1 cellular context compared by ENCODE assay signal in genomic region chr6:30556964-30557682, GRCh38.
TF ChIP-seq lines count a peak whose summit lies in the region.

Gene PRR3 (plus strand): TSS chr6:30557295. CDS start chr6:30557345, 50 bp downstream.

TF ChIP-seq in HepG2, 621 proteins besides CTCF, POLR2A, EP300 and RAD21 (continued from another document and continues in another):
- TF ChIP-seq GLMP (CRISPR knock-in tag; IDR thresholded peaks at IDR 0.05; ENCODE audit: borderline replicate concordance): no peak
- TF ChIP-seq ZFP91 (CRISPR knock-in tag; IDR thresholded peaks at IDR 0.05; ENCODE audit: borderline replicate concordance): peak; percentile 89; the same call in 1 of the 2 replicates
- peak; percentile 98 for TF ChIP-seq ZNF501 (CRISPR knock-in tag; IDR thresholded peaks at IDR 0.05)
- TF ChIP-seq ARHGAP35 (CRISPR knock-in tag; IDR thresholded peaks at IDR 0.05; ENCODE audit: borderline replicate concordance): peak; percentile 94; the same call in 1 of the 2 replicates
- 0 out of 2 replicates have a peak, but pooled peaks have one; percentile 30 for TF ChIP-seq NFIC (IDR thresholded peaks at IDR 0.05; ENCODE audit: low read length)
- TF ChIP-seq TOPORS (CRISPR knock-in tag; IDR thresholded peaks at IDR 0.05): no peak; the same call in 1 of the 2 replicates
- TF ChIP-seq SIN3A (IDR thresholded peaks at IDR 0.05; ENCODE audit: borderline replicate concordance, low read depth, low read length): peak; percentile 33; the same call in 1 of the 2 replicates
- TF ChIP-seq LRRFIP1 (CRISPR knock-in tag; conservative IDR thresholded peaks at IDR 0.05): no peak
- peak; percentile 45; the same call in 1 of the 2 replicates for TF ChIP-seq ZNF720 (CRISPR knock-in tag; IDR thresholded peaks at IDR 0.05)
- TF ChIP-seq ZNF562 (CRISPR knock-in tag; IDR thresholded peaks at IDR 0.05; ENCODE audit: borderline replicate concordance): peak; percentile 85
- no peak for TF ChIP-seq KLF15 (CRISPR knock-in tag; IDR thresholded peaks at IDR 0.05; ENCODE audit: borderline replicate concordance)
- no peak for TF ChIP-seq ZBTB14 (CRISPR knock-in tag; IDR thresholded peaks at IDR 0.05)
- peak; percentile 97 for TF ChIP-seq IRF2 (CRISPR knock-in tag; IDR thresholded peaks at IDR 0.05)
- TF ChIP-seq ATF7-NPFF (CRISPR knock-in tag; IDR thresholded peaks at IDR 0.05; ENCODE audit: low read depth): peak; percentile 78
- peak; percentile 83; the same call in 1 of the 2 replicates for TF ChIP-seq E2F1 (CRISPR knock-in tag; IDR thresholded peaks at IDR 0.05)
- TF ChIP-seq MIER3 (CRISPR knock-in tag; IDR thresholded peaks at IDR 0.05; ENCODE audit: borderline replicate concordance): peak; percentile 50; the same call in 1 of the 2 replicates
- TF ChIP-seq ZNF263 (CRISPR knock-in tag; IDR thresholded peaks at IDR 0.05): no peak
- peak; percentile 60; the same call in 1 of the 2 replicates for TF ChIP-seq ZNF710 (CRISPR knock-in tag; IDR thresholded peaks at IDR 0.05; ENCODE audit: borderline replicate concordance)
- TF ChIP-seq ZNF792 (CRISPR knock-in tag; IDR thresholded peaks at IDR 0.05): peak; percentile 80; the same call in 1 of the 2 replicates
- peak; percentile 98 for TF ChIP-seq ZNF335 (CRISPR knock-in tag; IDR thresholded peaks at IDR 0.05)
- peak; percentile 96 for TF ChIP-seq ZNF883 (CRISPR knock-in tag; IDR thresholded peaks at IDR 0.05; ENCODE audit: not compliant biosample characterization)
- TF ChIP-seq KMT2A (CRISPR knock-in tag; IDR thresholded peaks at IDR 0.05): peak; percentile 78; the same call in 1 of the 2 replicates
- peak; percentile 84; the same call in 1 of the 2 replicates for TF ChIP-seq ZSCAN9 (CRISPR knock-in tag; IDR thresholded peaks at IDR 0.05; ENCODE audit: borderline replicate concordance)
- no peak for TF ChIP-seq DPF2 (CRISPR knock-in tag; IDR thresholded peaks at IDR 0.05; ENCODE audit: borderline replicate concordance, low read depth)
- peak; percentile 96 for TF ChIP-seq ATF5 (CRISPR knock-in tag; IDR thresholded peaks at IDR 0.05; ENCODE audit: low read depth)
- no peak for TF ChIP-seq ZNF24 (IDR thresholded peaks at IDR 0.05)
- no peak for TF ChIP-seq BRCA1 (CRISPR knock-in tag; IDR thresholded peaks at IDR 0.05)
- peak; percentile 94 for TF ChIP-seq SNAPC2 (CRISPR knock-in tag; IDR thresholded peaks at IDR 0.05)
- TF ChIP-seq ERF (CRISPR knock-in tag; IDR thresholded peaks at IDR 0.05): peak; percentile 74; the same call in 1 of the 2 replicates
- TF ChIP-seq AGO2 (optimal IDR thresholded peaks at IDR 0.05; ENCODE audit: low read depth, low read length): peak; percentile 90
- peak; percentile 83 for TF ChIP-seq JUN (CRISPR knock-in tag; IDR thresholded peaks at IDR 0.05)
- TF ChIP-seq ZNF138 (CRISPR knock-in tag; IDR thresholded peaks at IDR 0.05; ENCODE audit: low read depth): peak; percentile 93; the same call in 1 of the 2 replicates
- TF ChIP-seq MYNN (CRISPR knock-in tag; IDR thresholded peaks at IDR 0.05; ENCODE audit: low read depth): no peak; the same call in none of the 2 replicates
- TF ChIP-seq ZFP62 (CRISPR knock-in tag; IDR thresholded peaks at IDR 0.05): no peak
- peak; percentile 94; the same call in 1 of the 2 replicates for TF ChIP-seq BRF2 (CRISPR knock-in tag; IDR thresholded peaks at IDR 0.05)
- TF ChIP-seq KDM3A (CRISPR knock-in tag; IDR thresholded peaks at IDR 0.05; ENCODE audit: low read depth): peak; percentile 63; the same call in 1 of the 2 replicates
- TF ChIP-seq CENPBD1 (CRISPR knock-in tag; IDR thresholded peaks at IDR 0.05; ENCODE audit: borderline replicate concordance, low read depth): peak; percentile 88; the same call in 1 of the 2 replicates
- TF ChIP-seq GATAD1 (CRISPR knock-in tag; IDR thresholded peaks at IDR 0.05): peak; percentile 97
- TF ChIP-seq ZBTB39 (CRISPR knock-in tag; IDR thresholded peaks at IDR 0.05): 0 out of 2 replicates have a peak, but pooled peaks have one; percentile 23
- peak; percentile 8; the same call in 1 of the 2 replicates for TF ChIP-seq ZNF777 (CRISPR knock-in tag; IDR thresholded peaks at IDR 0.05)
- 0 out of 2 replicates have a peak, but pooled peaks have one; percentile 37 for TF ChIP-seq ZBTB49 (CRISPR knock-in tag; IDR thresholded peaks at IDR 0.05; ENCODE audit: borderline replicate concordance)
- peak; percentile 91; the same call in 1 of the 2 replicates for TF ChIP-seq SALL1 (CRISPR knock-in tag; IDR thresholded peaks at IDR 0.05)
